8 cellular contexts compared by ENCODE assay signal in the genomic region with DNA sequence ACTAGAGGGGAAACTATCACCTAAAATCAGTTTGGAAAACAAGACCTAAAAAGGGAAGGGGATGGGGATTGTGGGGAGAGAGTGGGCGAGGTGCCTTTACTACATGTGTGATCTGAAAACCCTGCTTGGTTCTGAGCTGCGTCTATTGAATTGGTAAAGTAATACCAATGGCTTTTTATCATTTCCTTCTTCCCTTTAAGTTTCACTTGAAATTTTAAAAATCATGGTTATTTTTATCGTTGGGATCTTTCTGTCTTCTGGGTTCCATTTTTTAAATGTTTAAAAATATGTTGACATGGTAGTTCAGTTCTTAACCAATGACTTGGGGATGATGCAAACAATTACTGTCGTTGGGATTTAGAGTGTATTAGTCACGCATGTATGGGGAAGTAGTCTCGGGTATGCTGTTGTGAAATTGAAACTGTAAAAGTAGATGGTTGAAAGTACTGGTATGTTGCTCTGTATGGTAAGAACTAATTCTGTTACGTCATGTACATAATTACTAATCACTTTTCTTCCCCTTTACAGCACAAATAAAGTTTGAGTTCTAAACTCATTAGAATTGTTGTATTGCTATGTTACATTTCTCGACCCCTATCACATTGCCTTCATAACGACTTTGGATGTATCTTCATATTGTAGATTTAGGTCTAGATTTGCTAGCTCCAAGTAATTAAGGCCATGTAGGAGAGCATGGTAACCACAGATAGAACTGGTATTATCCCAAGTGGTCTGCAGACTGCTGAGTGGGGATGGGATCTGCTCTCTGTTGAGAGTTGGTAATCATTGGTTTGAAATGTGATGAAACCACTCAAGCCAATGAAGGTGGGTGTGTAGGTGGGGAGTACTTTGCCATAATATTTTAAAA. TPM values are rescaled to one million over a fixed set of nuclear protein-coding genes. Genes with fewer than 3 reads are reported as not detected.
DNase-seq lines count a peak whose midpoint lies in the region; ATAC-seq, FAIRE-seq and TF ChIP-seq lines count a peak whose summit lies in the region.

No MANE protein-coding gene starts in this region.

- peak overlapping the region; percentile 86 for H3K4me2 ChIP-seq in DND-41 (ENCODE audit: insufficient read depth, low read length)

- H2AFZ ChIP-seq in DND-41 (ENCODE audit: low read depth, low read length), result no peak overlapping the region

- no peak for DNase-seq in DND-41
- no peak for DNase-seq in endothelial cell (ENCODE audit: low spot score)
- DNase-seq in naive thymus-derived CD8-positive, alpha-beta T cell, result peak in 6 of 10 donors; percentile 30 to 83 (median 64)
- no peak for DNase-seq in SHP77 treated with DMSO at 0.1 percent for 48 hours (lab: John Stamatoyannopoulos, UW)
- no peak for DNase-seq in D341Med (ENCODE audit: low spot score)
- DNase-seq in GM19239 (ENCODE audit: insufficient read length, low spot score), result no peak

- H3K4me3 ChIP-seq in DND-41 (ENCODE audit: low read depth in 1 of 2, low read length in 2 of 2), result peak overlapping the region; percentile 75 to 79

- peak overlapping the region; percentile 99 for H3K4me3 Mint-ChIP-seq in T-helper 1 cell treated with Interleukin-12 subunit alpha and Interleukin-12 subunit beta and Interleukin-4 antibody, amounts not matched to agents 30 μg/mL and 1 μg/mL, for 36 hours
- peak overlapping the region; percentile 52 for H3K4me3 Mint-ChIP-seq in endothelial cell (ENCODE audit: unreplicated experiment)
- H3K4me3 Mint-ChIP-seq in naive thymus-derived CD8-positive, alpha-beta T cell, result peak overlapping the region; percentile 88 to 98 (median 96)

- peaks cover 83% of the 10 kb centered on the region for H4K20me1 ChIP-seq in DND-41 (ENCODE audit: insufficient read depth, low read length)

- peaks cover 65% of the 10 kb centered on the region for H3K4me1 ChIP-seq in DND-41 (ENCODE audit: insufficient read depth, low read length)

- peak overlapping the region; percentile 99 for H3K27ac ChIP-seq in DND-41 (ENCODE audit: low read length)

- TF ChIP-seq CTCF in DND-41 (IDR thresholded peaks at IDR 0.05; ENCODE audit: borderline replicate concordance, extremely low read depth, low read length, poor library complexity, severe bottlenecking) (no peak), endothelial cell (IDR thresholded peaks at IDR 0.05; ENCODE audit: unreplicated experiment) (no peak)

- peaks cover 23% of the 10 kb centered on the region for H3K27me3 Mint-ChIP-seq in T-helper 1 cell treated with Interleukin-12 subunit alpha and Interleukin-12 subunit beta and Interleukin-4 antibody, amounts not matched to agents 30 μg/mL and 1 μg/mL, for 36 hours (ENCODE audit: low read depth)
- H3K27me3 Mint-ChIP-seq in endothelial cell (ENCODE audit: unreplicated experiment), result peaks cover 20% of the 10 kb centered on the region
- peaks cover 0 to 4% (median 0%) of the 10 kb centered on the region in 5 donors for H3K27me3 Mint-ChIP-seq in naive thymus-derived CD8-positive, alpha-beta T cell

- no peaks in the 10 kb centered on the region for H3K27me3 ChIP-seq in DND-41 (ENCODE audit: insufficient read depth, low read length, poor library complexity)

- POLR2A ChIA-PET in naive thymus-derived CD8-positive, alpha-beta T cell (lab: Charles Lee), result interaction anchor here (1.7 to 20.7 kb wide), 9 partner anchors 10 to 433 kb away, joined by 3 to 2047 read pairs (median 50); a partner anchor contains a TSS

- ATAC-seq in DND-41 (ENCODE audit: insufficient read depth, low read depth), result no peak
- ATAC-seq in HG03135 (IDR thresholded peaks at IDR 0.05; ENCODE audit: unreplicated experiment), result peak; percentile 29
- peak; percentile 21 to 41 for ATAC-seq in naive thymus-derived CD8-positive, alpha-beta T cell

- H3K36me3 Mint-ChIP-seq in T-helper 1 cell treated with Interleukin-12 subunit alpha and Interleukin-12 subunit beta and Interleukin-4 antibody, amounts not matched to agents 30 μg/mL and 1 μg/mL, for 36 hours (ENCODE audit: low read depth), result peaks cover 73% of the 10 kb centered on the region
- peaks cover 4% of the 10 kb centered on the region for H3K36me3 Mint-ChIP-seq in endothelial cell (ENCODE audit: low read depth, unreplicated experiment)
- H3K36me3 Mint-ChIP-seq in naive thymus-derived CD8-positive, alpha-beta T cell, result peaks cover 4 to 46% (median 21%) of the 10 kb centered on the region in 3 donors

- H3K9me3 Mint-ChIP-seq in T-helper 1 cell treated with Interleukin-12 subunit alpha and Interleukin-12 subunit beta and Interleukin-4 antibody, amounts not matched to agents 30 μg/mL and 1 μg/mL, for 36 hours, result no peaks in the 10 kb centered on the region
- H3K9me3 Mint-ChIP-seq in endothelial cell (ENCODE audit: unreplicated experiment), result no peaks in the 10 kb centered on the region
- H3K9me3 Mint-ChIP-seq in naive thymus-derived CD8-positive, alpha-beta T cell, result peaks cover 0 to 4% (median 0%) of the 10 kb centered on the region in 9 donors

- peak overlapping the region; percentile 99 for H3K27ac Mint-ChIP-seq in T-helper 1 cell treated with Interleukin-12 subunit alpha and Interleukin-12 subunit beta and Interleukin-4 antibody, amounts not matched to agents 30 μg/mL and 1 μg/mL, for 36 hours
- H3K27ac Mint-ChIP-seq in endothelial cell (ENCODE audit: unreplicated experiment), result no peak overlapping the region
- H3K27ac Mint-ChIP-seq in naive thymus-derived CD8-positive, alpha-beta T cell, result peak overlapping the region; percentile 94 to 100 (median 99)

- H3K36me3 ChIP-seq in DND-41 (ENCODE audit: insufficient read depth, low read length), result peaks cover 47% of the 10 kb centered on the region

- FAIRE-seq in GM19239 (lab: Jason Lieb, UNC), result no peak

- H3K9me3 ChIP-seq in DND-41 (ENCODE audit: insufficient read depth, low read length, severe bottlenecking), result no peaks in the 10 kb centered on the region

- H3K4me1 Mint-ChIP-seq in T-helper 1 cell treated with Interleukin-12 subunit alpha and Interleukin-12 subunit beta and Interleukin-4 antibody, amounts not matched to agents 30 μg/mL and 1 μg/mL, for 36 hours (ENCODE audit: low read depth), result peaks cover 67% of the 10 kb centered on the region
- peaks cover 71% of the 10 kb centered on the region for H3K4me1 Mint-ChIP-seq in endothelial cell (ENCODE audit: unreplicated experiment)
- H3K4me1 Mint-ChIP-seq in naive thymus-derived CD8-positive, alpha-beta T cell, result peaks cover 48 to 88% (median 59%) of the 10 kb centered on the region in 4 donors

- peaks cover 97% of the 10 kb centered on the region for H3K79me2 ChIP-seq in DND-41 (ENCODE audit: insufficient read depth, low read length)

- peak overlapping the region; percentile 98 for H3K9ac ChIP-seq in DND-41 (ENCODE audit: low read depth, low read length)

RNA-seq across cellular contexts. Expression of a gene that starts 3.6 kb away (rescaled TPM):
- total RNA-seq in endothelial cell (ENCODE audit: unreplicated experiment), result 43.4 TPM
- 100 to 1,000 TPM; 375 to 414 TPM for total RNA-seq in naive thymus-derived CD8-positive, alpha-beta T cell
- polyA plus RNA-seq in naive thymus-derived CD8-positive, alpha-beta T cell, result 1 to 10 TPM; 1.3 to 2.9 (median 1.9) TPM

RNA-seq across cellular contexts. Expression of a gene that starts 39.8 kb away (rescaled TPM):
- total RNA-seq in endothelial cell (ENCODE audit: unreplicated experiment), result 76.0 TPM
- total RNA-seq in naive thymus-derived CD8-positive, alpha-beta T cell, result 10 to 100 TPM; 48.6 to 55.0 TPM
- 10 to 100 TPM; 34.5 to 42.6 (median 35.4) TPM for polyA plus RNA-seq in naive thymus-derived CD8-positive, alpha-beta T cell

RNA-seq across cellular contexts. Expression of a gene that starts 43.8 kb away (rescaled TPM):
- total RNA-seq in endothelial cell (ENCODE audit: unreplicated experiment), result 3.3 TPM
- total RNA-seq in naive thymus-derived CD8-positive, alpha-beta T cell, result 10 to 100 TPM; 22.2 to 23.4 TPM
- polyA plus RNA-seq in naive thymus-derived CD8-positive, alpha-beta T cell, result 10 to 100 TPM; 10.8 to 19.2 (median 11.0) TPM

Comparison
In these comparisons a context has a peak if more than half of its experiments do, and no peak if none do; other contexts are left out.
1. DNase-seq: peak in naive thymus-derived CD8-positive, alpha-beta T cell (6 of 10); none in DND-41 (single experiment), endothelial cell (single experiment), SHP77 treated with DMSO at 0.1 percent for 48 hours (single experiment), D341Med (single experiment) and GM19239 (single experiment).
2. Peak in every context shown above with its lines, with median percentiles within 50 percentile points of each other: H3K4me3 Mint-ChIP-seq.